24 cellular contexts compared by ENCODE assay signal in genomic region chrX:13968198-13968597, GRCh38.
"Had no signal": no experiment of that assay in that cellular context is flagged by ENCODE, and none has a peak within 500 bp of the region (broad histone marks: within the 10 kb centered on the region; RNA-seq: fewer than 3 reads in every experiment).

No MANE protein-coding gene starts in this region.

- H3K27ac ChIP-seq: esophagus muscularis mucosa, foreskin keratinocyte, gastroesophageal sphincter, heart left ventricle, left lung, neural progenitor cell, prostate gland, sigmoid colon, stomach, thyroid gland, vagina had no signal

- H3K4me3 ChIP-seq: esophagus muscularis mucosa, gastroesophageal sphincter, heart left ventricle, left lung, neural progenitor cell, prostate gland, sigmoid colon, stomach, thyroid gland, vagina had no signal

- DNase-seq: effector memory CD4-positive, alpha-beta T cell; foreskin keratinocyte; heart left ventricle; hippocampal formation; left cardiac atrium; left lung; mammary epithelial cell; mesendoderm; midbrain; naive thymus-derived CD4-positive, alpha-beta T cell; right cardiac atrium; sigmoid colon; stimulated activated CD4-positive, alpha-beta T cell treated with anti-CD3 and anti-CD28 coated beads, Interleukin-2, amount 100 ng/mL, for 24 hours; stimulated activated CD4-positive, alpha-beta T cell treated with anti-CD3 and anti-CD28 coated beads, Interleukin-4, amount 100 ng/mL, for 24 hours; stimulated activated naive CD4-positive, alpha-beta T cell treated with Interleukin-2 at 50 U/mL for 16 hours; stomach; thyroid gland; trophoblast cell had no signal

- H3K36me3 ChIP-seq: esophagus muscularis mucosa, gastroesophageal sphincter, heart left ventricle, left lung, neural progenitor cell, prostate gland, sigmoid colon, stomach, thyroid gland, vagina had no signal

- ATAC-seq: foreskin keratinocyte; gastroesophageal sphincter; heart left ventricle; left cardiac atrium; left lung; naive thymus-derived CD4-positive, alpha-beta T cell; right cardiac atrium; stimulated activated effector memory CD8-positive, alpha-beta T cell treated with anti-CD3 and anti-CD28 coated beads, Interleukin-12 subunit alpha, Interleukin-12 subunit beta, amount 100 ng/mL, for 72 hours had no signal

- H3K9me3 ChIP-seq: esophagus muscularis mucosa, gastroesophageal sphincter, heart left ventricle, left lung, prostate gland, sigmoid colon, stomach, thyroid gland, vagina had no signal

- H3K4me1 ChIP-seq: esophagus muscularis mucosa, foreskin keratinocyte, gastroesophageal sphincter, heart left ventricle, left lung, neural progenitor cell, prostate gland, sigmoid colon, stomach, thyroid gland, vagina had no signal
